In the genomic region with DNA sequence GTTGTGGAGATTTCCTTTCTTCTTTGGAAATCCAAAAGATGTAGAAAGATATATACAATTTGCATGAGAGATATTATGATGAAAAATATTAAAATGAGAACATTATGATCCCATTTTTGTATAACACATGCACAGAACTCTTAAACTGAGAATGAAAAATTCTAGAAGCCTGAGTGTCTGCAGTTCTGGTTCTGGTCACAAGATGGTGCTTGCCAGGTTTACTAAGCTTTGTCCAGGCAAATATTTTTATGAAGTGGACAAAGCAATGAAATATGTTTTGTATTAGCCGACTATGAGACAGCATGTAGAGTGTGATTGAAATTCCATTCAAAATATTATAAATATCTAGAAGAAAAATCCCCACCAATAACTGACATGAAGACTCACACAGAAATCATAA, we compare ENCODE assay signal across 1 cellular context.
TF ChIP-seq lines count a peak whose summit lies in the region.

No MANE protein-coding gene starts in this region.

TF ChIP-seq in IMR-90, 13 proteins besides CTCF, POLR2A, EP300 and RAD21 (continued from another document):
- TF ChIP-seq ELK1 (IDR thresholded peaks at IDR 0.05; ENCODE audit: borderline replicate concordance, low read depth, low read length) (no peak), CEBPB (IDR thresholded peaks at IDR 0.05; ENCODE audit: low read depth, low read length) (no peak), MXI1 (IDR thresholded peaks at IDR 0.05; ENCODE audit: borderline replicate concordance, low read depth, low read length) (no peak), FOS (IDR thresholded peaks at IDR 0.05; ENCODE audit: low read depth, low read length) (no peak), RFX5 (IDR thresholded peaks at IDR 0.05; ENCODE audit: low read depth, low read length) (no peak), MAZ (IDR thresholded peaks at IDR 0.05; ENCODE audit: borderline replicate concordance, low read depth, low read length) (no peak), SMC3 (IDR thresholded peaks at IDR 0.05; ENCODE audit: low read depth, low read length) (no peak), CHD1 (IDR thresholded peaks at IDR 0.05; ENCODE audit: low read depth, low read length) (no peak), RCOR1 (IDR thresholded peaks at IDR 0.05; ENCODE audit: insufficient replicate concordance, low read length) (no peak), MAFK (IDR thresholded peaks at IDR 0.05; ENCODE audit: low read depth, low read length) (no peak), NFE2L2 (IDR thresholded peaks at IDR 0.05; ENCODE audit: low read depth, low read length) (no peak), USF2 (IDR thresholded peaks at IDR 0.05; ENCODE audit: low read depth, low read length) (no peak)
